In genomic region chr12:79358716-79359341, GRCh38 we compare ENCODE assay signal across 1 cellular context.
TF ChIP-seq lines count a peak whose summit lies in the region.

No MANE protein-coding gene starts in this region.

TF ChIP-seq in H1, 55 proteins besides CTCF, POLR2A, EP300 and RAD21:
- TF ChIP-seq KDM1A (IDR thresholded peaks at IDR 0.05; ENCODE audit: borderline replicate concordance, low read length): no peak
- TF ChIP-seq CHD1 (IDR thresholded peaks at IDR 0.05; ENCODE audit: low read depth, low read length): no peak
- TF ChIP-seq KDM5A (IDR thresholded peaks at IDR 0.05; ENCODE audit: low read length): no peak
- TF ChIP-seq POU5F1 (IDR thresholded peaks at IDR 0.05; ENCODE audit: low read depth, low read length): no peak
- no peak for TF ChIP-seq BRCA1 (IDR thresholded peaks at IDR 0.05; ENCODE audit: low read depth, low read length)
- no peak for TF ChIP-seq CBX8 (IDR thresholded peaks at IDR 0.05; ENCODE audit: borderline replicate concordance, low read depth, low read length)
- TF ChIP-seq HDAC6 (IDR thresholded peaks at IDR 0.05; ENCODE audit: low read depth, low read length): no peak
- TF ChIP-seq FOSL1 (IDR thresholded peaks at IDR 0.05; ENCODE audit: insufficient read depth, low read depth, low read length): no peak
- no peak for TF ChIP-seq TAF1 (IDR thresholded peaks at IDR 0.05; ENCODE audit: low read depth, low read length)
